Comparison of ENCODE assay signal across 1 cellular context in genomic region chr19:50649433-50650391, GRCh38.
TF ChIP-seq lines count a peak whose summit lies in the region.

Gene C19orf81, plus strand, starts transcription at chr19:50649445. Its CDS starts 0 bp downstream, at chr19:50649445.

TF ChIP-seq in HepG2, 621 proteins besides CTCF, POLR2A, EP300 and RAD21 (continued from another document):
- TF ChIP-seq CERS6 (CRISPR knock-in tag; IDR thresholded peaks at IDR 0.05) (no peak), RELA (CRISPR knock-in tag; IDR thresholded peaks at IDR 0.05) (no peak), MXI1 (IDR thresholded peaks at IDR 0.05; ENCODE audit: borderline replicate concordance, low read depth, low read length) (no peak), STAT5B (CRISPR knock-in tag; IDR thresholded peaks at IDR 0.05) (no peak), HES4 (CRISPR knock-in tag; IDR thresholded peaks at IDR 0.05; ENCODE audit: borderline replicate concordance) (no peak), THAP11 (CRISPR knock-in tag; IDR thresholded peaks at IDR 0.05) (peak; percentile 95), ZNF672 (CRISPR knock-in tag; IDR thresholded peaks at IDR 0.05) (no peak)
